ENCODE assay signal across 8 cellular contexts in genomic region chr1:206106328-206107167, GRCh38. TPM values are rescaled to one million over a fixed set of nuclear protein-coding genes. Genes with fewer than 3 reads are reported as not detected.
A peak's percentile ranks its signal among the peaks of the same experiment; 100 is the strongest.
DNase-seq lines count a peak whose midpoint lies in the region; ATAC-seq and TF ChIP-seq lines count a peak whose summit lies in the region.

No MANE protein-coding gene starts in this region.

- peaks cover 17% of the 10 kb centered on the region for H3K27me3 Mint-ChIP-seq in activated CD8-positive, alpha-beta memory T cell treated with anti-CD3 and anti-CD28 coated beads, Interleukin-2, amount 10 ng/mL, durations not matched to agents 7 days and 5 days
- H3K27me3 Mint-ChIP-seq in naive B cell, result peaks cover 0 to 5% (median 0%) of the 10 kb centered on the region in 3 donors

- no peak overlapping the region for H3K9ac ChIP-seq in NT2/D1 (ENCODE audit: insufficient read length, low read depth)

- no peaks in the 10 kb centered on the region for H3K4me1 ChIP-seq in NT2/D1 (ENCODE audit: insufficient read depth, insufficient read length)

- H3K36me3 Mint-ChIP-seq in activated CD8-positive, alpha-beta memory T cell treated with anti-CD3 and anti-CD28 coated beads, Interleukin-2, amount 10 ng/mL, durations not matched to agents 7 days and 5 days, result no peaks in the 10 kb centered on the region
- no peaks in the 10 kb centered on the region for H3K36me3 Mint-ChIP-seq in naive B cell

- peak; percentile 92 for ATAC-seq in activated CD8-positive, alpha-beta memory T cell treated with anti-CD3 and anti-CD28 coated beads, Interleukin-2, amount 10 ng/mL, durations not matched to agents 7 days and 5 days
- ATAC-seq in naive B cell (ENCODE audit: low read depth in 2 of 2), result peak; percentile 94 to 95
- ATAC-seq in GM21390 (IDR thresholded peaks at IDR 0.05; ENCODE audit: unreplicated experiment), result no peak

- DNase-seq in GM04503 (ENCODE audit: low read depth) (peak; percentile 56), HuH-7 (ENCODE audit: low spot score) (peak; percentile 84), NT2/D1 (ENCODE audit: low read depth, low spot score) (peak; percentile 89), epithelial cell of esophagus (ENCODE audit: low read depth) (peak; percentile 87), naive B cell (peak; percentile 73)
- DNase-seq in activated CD8-positive, alpha-beta memory T cell treated with anti-CD3 and anti-CD28 coated beads, Interleukin-2, amount 10 ng/mL, durations not matched to agents 7 days and 5 days, result peak; percentile 81
- DNase-seq in stimulated activated CD8-positive, alpha-beta memory T cell treated with anti-CD3 and anti-CD28 coated beads, Interleukin-7, amount 100 ng/mL, for 4 hours (ENCODE audit: low read depth in 2 of 2), result peak; percentile 53 to 54

- no peaks in the 10 kb centered on the region for H3K36me3 ChIP-seq in NT2/D1 (ENCODE audit: insufficient read depth, insufficient read length, low read length)

- H3K9me3 ChIP-seq in NT2/D1 (ENCODE audit: insufficient read depth, low read length), result no peaks in the 10 kb centered on the region

- H3K27ac Mint-ChIP-seq in activated CD8-positive, alpha-beta memory T cell treated with anti-CD3 and anti-CD28 coated beads, Interleukin-2, amount 10 ng/mL, durations not matched to agents 7 days and 5 days, result no peak overlapping the region
- H3K27ac Mint-ChIP-seq in naive B cell, result peak overlapping the region in 2 of 6 donors; percentile 7 to 24

- no peaks in the 10 kb centered on the region for H3K27me3 ChIP-seq in NT2/D1 (ENCODE audit: insufficient read depth, insufficient read length)

- H3K4me3 ChIP-seq in NT2/D1 (ENCODE audit: insufficient read length, low read depth), result no peak overlapping the region
- H3K4me3 ChIP-seq in epithelial cell of esophagus (ENCODE audit: low read length), result no peak overlapping the region

- no peaks in the 10 kb centered on the region for H3K4me1 Mint-ChIP-seq in activated CD8-positive, alpha-beta memory T cell treated with anti-CD3 and anti-CD28 coated beads, Interleukin-2, amount 10 ng/mL, durations not matched to agents 7 days and 5 days
- H3K4me1 Mint-ChIP-seq in naive B cell, result peaks cover 20 to 31% (median 31%) of the 10 kb centered on the region in 3 donors

- H3K4me3 Mint-ChIP-seq in activated CD8-positive, alpha-beta memory T cell treated with anti-CD3 and anti-CD28 coated beads, Interleukin-2, amount 10 ng/mL, durations not matched to agents 7 days and 5 days, result no peak overlapping the region
- no peak overlapping the region for H3K4me3 Mint-ChIP-seq in naive B cell

- H3K9me3 Mint-ChIP-seq in activated CD8-positive, alpha-beta memory T cell treated with anti-CD3 and anti-CD28 coated beads, Interleukin-2, amount 10 ng/mL, durations not matched to agents 7 days and 5 days (ENCODE audit: low read depth), result no peaks in the 10 kb centered on the region
- no peaks in the 10 kb centered on the region for H3K9me3 Mint-ChIP-seq in naive B cell

- TF ChIP-seq CTCF in epithelial cell of esophagus (IDR thresholded peaks at IDR 0.05; ENCODE audit: insufficient read depth, low read depth, low read length, missing control alignments), result peak; percentile 93

- CTCF ChIA-PET in activated CD8-positive, alpha-beta memory T cell treated with anti-CD3 and anti-CD28 coated beads, Interleukin-2, amount 10 ng/mL, durations not matched to agents 7 days and 5 days (lab: Charles Lee), result interaction anchor here (0.7 to 11.6 kb wide), 32 partner anchors 9 to 448 kb away, joined by 3 to 129 read pairs (median 4); partner anchors contain the start of gene CTSE

RNA-seq across cellular contexts. Expression of gene AVPR1B, which starts 10.6 kb away (rescaled TPM):
- total RNA-seq in activated CD8-positive, alpha-beta memory T cell treated with anti-CD3 and anti-CD28 coated beads, Interleukin-2, amount 10 ng/mL, durations not matched to agents 7 days and 5 days, result not detected
- not detected for polyA plus RNA-seq in naive B cell (ENCODE audit: low read depth in 6 of 6)

RNA-seq across cellular contexts. Expression of gene RHEX, which starts 53.6 kb away (rescaled TPM):
- not detected for total RNA-seq in activated CD8-positive, alpha-beta memory T cell treated with anti-CD3 and anti-CD28 coated beads, Interleukin-2, amount 10 ng/mL, durations not matched to agents 7 days and 5 days
- polyA plus RNA-seq in naive B cell (ENCODE audit: low read depth in 6 of 6), result 1 to 10 TPM in 2 of 6 donors, under 1 TPM in 4; 0.28 to 5.3 (median 0.60) TPM
